Comparison of ENCODE assay signal across 1 cellular context in genomic region chr2:7029291-7030059, GRCh38.
TF ChIP-seq lines count a peak whose summit lies in the region.

No MANE protein-coding gene starts in this region.

TF ChIP-seq in GM23338, 12 proteins besides CTCF, POLR2A, EP300 and RAD21 (continued from another document):
- TF ChIP-seq, protein P1, sequence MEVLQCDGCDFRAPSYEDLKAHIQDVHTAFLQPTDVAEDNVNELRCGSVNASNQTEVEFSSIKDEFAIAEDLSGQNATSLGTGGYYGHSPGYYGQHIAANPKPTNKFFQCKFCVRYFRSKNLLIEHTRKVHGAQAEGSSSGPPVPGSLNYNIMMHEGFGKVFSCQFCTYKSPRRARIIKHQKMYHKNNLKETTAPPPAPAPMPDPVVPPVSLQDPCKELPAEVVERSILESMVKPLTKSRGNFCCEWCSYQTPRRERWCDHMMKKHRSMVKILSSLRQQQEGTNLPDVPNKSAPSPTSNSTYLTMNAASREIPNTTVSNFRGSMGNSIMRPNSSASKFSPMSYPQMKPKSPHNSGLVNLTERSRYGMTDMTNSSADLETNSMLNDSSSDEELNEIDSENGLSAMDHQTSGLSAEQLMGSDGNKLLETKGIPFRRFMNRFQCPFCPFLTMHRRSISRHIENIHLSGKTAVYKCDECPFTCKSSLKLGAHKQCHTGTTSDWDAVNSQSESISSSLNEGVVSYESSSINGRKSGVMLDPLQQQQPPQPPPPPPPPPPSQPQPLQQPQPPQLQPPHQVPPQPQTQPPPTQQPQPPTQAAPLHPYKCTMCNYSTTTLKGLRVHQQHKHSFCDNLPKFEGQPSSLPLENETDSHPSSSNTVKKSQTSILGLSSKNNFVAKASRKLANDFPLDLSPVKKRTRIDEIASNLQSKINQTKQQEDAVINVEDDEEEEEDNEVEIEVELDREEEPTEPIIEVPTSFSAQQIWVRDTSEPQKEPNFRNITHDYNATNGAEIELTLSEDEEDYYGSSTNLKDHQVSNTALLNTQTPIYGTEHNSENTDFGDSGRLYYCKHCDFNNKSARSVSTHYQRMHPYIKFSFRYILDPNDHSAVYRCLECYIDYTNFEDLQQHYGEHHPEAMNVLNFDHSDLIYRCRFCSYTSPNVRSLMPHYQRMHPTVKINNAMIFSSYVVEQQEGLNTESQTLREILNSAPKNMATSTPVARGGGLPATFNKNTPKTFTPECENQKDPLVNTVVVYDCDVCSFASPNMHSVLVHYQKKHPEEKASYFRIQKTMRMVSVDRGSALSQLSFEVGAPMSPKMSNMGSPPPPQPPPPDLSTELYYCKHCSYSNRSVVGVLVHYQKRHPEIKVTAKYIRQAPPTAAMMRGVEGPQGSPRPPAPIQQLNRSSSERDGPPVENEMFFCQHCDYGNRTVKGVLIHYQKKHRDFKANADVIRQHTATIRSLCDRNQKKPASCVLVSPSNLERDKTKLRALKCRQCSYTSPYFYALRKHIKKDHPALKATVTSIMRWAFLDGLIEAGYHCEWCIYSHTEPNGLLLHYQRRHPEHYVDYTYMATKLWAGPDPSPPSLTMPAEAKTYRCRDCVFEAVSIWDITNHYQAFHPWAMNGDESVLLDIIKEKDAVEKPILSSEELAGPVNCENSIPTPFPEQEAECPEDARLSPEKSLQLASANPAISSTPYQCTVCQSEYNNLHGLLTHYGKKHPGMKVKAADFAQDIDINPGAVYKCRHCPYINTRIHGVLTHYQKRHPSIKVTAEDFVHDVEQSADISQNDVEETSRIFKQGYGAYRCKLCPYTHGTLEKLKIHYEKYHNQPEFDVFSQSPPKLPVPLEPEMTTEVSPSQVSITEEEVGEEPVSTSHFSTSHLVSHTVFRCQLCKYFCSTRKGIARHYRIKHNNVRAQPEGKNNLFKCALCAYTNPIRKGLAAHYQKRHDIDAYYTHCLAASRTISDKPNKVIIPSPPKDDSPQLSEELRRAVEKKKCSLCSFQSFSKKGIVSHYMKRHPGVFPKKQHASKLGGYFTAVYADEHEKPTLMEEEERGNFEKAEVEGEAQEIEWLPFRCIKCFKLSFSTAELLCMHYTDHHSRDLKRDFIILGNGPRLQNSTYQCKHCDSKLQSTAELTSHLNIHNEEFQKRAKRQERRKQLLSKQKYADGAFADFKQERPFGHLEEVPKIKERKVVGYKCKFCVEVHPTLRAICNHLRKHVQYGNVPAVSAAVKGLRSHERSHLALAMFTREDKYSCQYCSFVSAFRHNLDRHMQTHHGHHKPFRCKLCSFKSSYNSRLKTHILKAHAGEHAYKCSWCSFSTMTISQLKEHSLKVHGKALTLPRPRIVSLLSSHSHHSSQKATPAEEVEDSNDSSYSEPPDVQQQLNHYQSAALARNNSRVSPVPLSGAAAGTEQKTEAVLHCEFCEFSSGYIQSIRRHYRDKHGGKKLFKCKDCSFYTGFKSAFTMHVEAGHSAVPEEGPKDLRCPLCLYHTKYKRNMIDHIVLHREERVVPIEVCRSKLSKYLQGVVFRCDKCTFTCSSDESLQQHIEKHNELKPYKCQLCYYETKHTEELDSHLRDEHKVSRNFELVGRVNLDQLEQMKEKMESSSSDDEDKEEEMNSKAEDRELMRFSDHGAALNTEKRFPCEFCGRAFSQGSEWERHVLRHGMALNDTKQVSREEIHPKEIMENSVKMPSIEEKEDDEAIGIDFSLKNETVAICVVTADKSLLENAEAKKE (CRISPR knock-in tag; IDR thresholded peaks at IDR 0.05) = no peak
